Comparison of ENCODE assay signal across 21 cellular contexts in the genomic region with DNA sequence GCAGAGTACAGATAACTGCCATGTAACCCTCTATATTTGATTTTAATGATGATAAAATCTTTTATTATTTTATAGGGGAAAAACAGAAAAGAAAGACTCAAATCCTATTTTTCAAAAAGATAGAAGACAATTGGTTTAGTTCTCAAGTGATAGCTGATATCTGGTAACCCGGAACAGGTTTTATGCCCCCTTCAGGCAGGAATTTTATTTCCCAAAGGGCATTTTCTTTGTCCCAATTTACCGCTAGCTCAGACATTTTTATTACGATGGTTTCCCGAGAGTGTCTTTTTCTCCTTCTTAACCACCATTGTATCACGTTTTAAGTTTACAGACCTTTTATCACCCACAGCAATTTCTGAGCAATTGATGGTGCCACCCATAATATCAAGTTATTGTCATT.
A peak's percentile ranks its signal among the peaks of the same experiment; 100 is the strongest.
DNase-seq lines count a peak whose midpoint lies in the region; ATAC-seq, FAIRE-seq and TF ChIP-seq lines count a peak whose summit lies in the region.
"Had no signal": no experiment of that assay in that cellular context is flagged by ENCODE, and none has a peak within 500 bp of the region (broad histone marks: within the 10 kb centered on the region; RNA-seq: fewer than 3 reads in every experiment).

No MANE protein-coding gene starts in this region.

- H3K4me1 ChIP-seq in A549 (no peaks in the 10 kb centered on the region), H1 (replicated peaks in 1 of 4; ENCODE audit: control insufficient read depth in 3 of 4, insufficient read depth in 4 of 4, low read length in 3 of 4) (no peaks in the 10 kb centered on the region; a peak in 1 of 7 replicates), mesendoderm (ENCODE audit: control insufficient read depth, low read depth, low read length) (no peaks in the 10 kb centered on the region)
- H3K4me1 ChIP-seq: BE2C, Caco-2 had no signal

- H3K27ac ChIP-seq in A549 = no peak overlapping the region
- H3K27ac ChIP-seq in H1 (ENCODE audit: low read depth, low read length) = no peak overlapping the region
- no peak overlapping the region for H3K27ac ChIP-seq in mesendoderm (ENCODE audit: low read depth, low read length)
- H3K27ac ChIP-seq: GM23248 had no signal

- H4K5ac ChIP-seq in H1 (ENCODE audit: insufficient read length, low read depth, low read length) (no peak overlapping the region), mesendoderm (ENCODE audit: low read length) (no peak overlapping the region)

- H3K36me3 Mint-ChIP-seq in activated naive CD4-positive, alpha-beta T cell treated with anti-CD3 and anti-CD28 coated beads, Interleukin-2, amount 10 ng/mL, durations not matched to agents 7 days and 5 days = no peaks in the 10 kb centered on the region

- H2AFZ ChIP-seq in H1 (ENCODE audit: low read length) = no peak overlapping the region
- H2AFZ ChIP-seq: GM23248 had no signal

- H2BK12ac ChIP-seq in H1 (ENCODE audit: low read depth, low read length) = no peak overlapping the region

- WGBS in A549 (ENCODE audit: missing lambda C conversion rate) = 32% methylated on average over 5 of the region's 5 CpGs
- WGBS in H1 (ENCODE audit: extremely low coverage in 1 of 2, insufficient coverage in 1 of 2, insufficient read length in 1 of 2, insufficient replicate concordance in 2 of 2, low coverage in 1 of 2, low lambda C conversion rate in 2 of 2, missing lambda C conversion rate in 1 of 2), 2 experiments = 71% methylated on average over 5 of the region's 5 CpGs; no CpG with 5 or more reads in 1 of the 2 experiments
- no CpG with 5 or more reads among the region's 5 CpGs for WGBS in mesendoderm (ENCODE audit: extremely low coverage, insufficient coverage, low lambda C conversion rate)

- H3K4me3 Mint-ChIP-seq in activated naive CD4-positive, alpha-beta T cell treated with anti-CD3 and anti-CD28 coated beads, Interleukin-2, amount 10 ng/mL, durations not matched to agents 7 days and 5 days = no peak overlapping the region
- H3K4me3 Mint-ChIP-seq: CD4-positive, alpha-beta T cell had no signal

- DNase-seq in A549 (ENCODE audit: low read depth in 1 of 2, low spot score in 1 of 2) = no peak
- DNase-seq in H7 = peak; percentile 8
- DNase-seq in H1 (ENCODE audit: low read depth in 1 of 2, low spot score in 2 of 2) = no peak
- peak; percentile 15 for DNase-seq in mesendoderm
- no peak for DNase-seq in SIG-M5 treated with dmso at 0.1 percent for 504 hours (lab: John Stamatoyannopoulos, UW; ENCODE audit: unreplicated experiment)
- DNase-seq in H4 (ENCODE audit: low spot score) = no peak
- no peak for DNase-seq in HK-2 (ENCODE audit: unreplicated experiment)
- DNase-seq in activated naive CD4-positive, alpha-beta T cell treated with anti-CD3 and anti-CD28 coated beads, Interleukin-2, amount 10 ng/mL, durations not matched to agents 7 days and 5 days = no peak
- DNase-seq: 8988T; BE2C; C1 segment of cervical spinal cord; Caco-2; CD4-positive, alpha-beta T cell; DMS79 treated with DMSO at 0.1 percent for 48 hours; GF-D8; GM23248; HCEC 1CT; IMR-90 had no signal

- no peak overlapping the region for H3K56ac ChIP-seq in H1 (replicated peaks; ENCODE audit: insufficient read length, low read depth, low read length)
- H3K56ac ChIP-seq in mesendoderm (ENCODE audit: low read length) = no peak overlapping the region

- TF ChIP-seq CTCF in A549 (IDR thresholded peaks at IDR 0.05) (no peak), H1 (IDR thresholded peaks at IDR 0.05; ENCODE audit: control extremely low read depth in 1 of 3, insufficient read depth in 1 of 3, low read depth in 1 of 3, low read length in 3 of 3) (peak in 2 of 3 experiments; percentile 15 to 19; a peak in 2 of 4 replicates)

- H4K8ac ChIP-seq in H1 (ENCODE audit: extremely low read depth, insufficient read depth, low read length) (no peak overlapping the region), mesendoderm (ENCODE audit: low read depth, low read length) (no peak overlapping the region)

- no peaks in the 10 kb centered on the region for H4K20me1 ChIP-seq in H1 (replicated peaks in 1 of 2; ENCODE audit: control insufficient read depth in 1 of 2, insufficient read depth in 2 of 2, low read length in 2 of 2)

- H2BK20ac ChIP-seq in H1 (ENCODE audit: low read length) = no peak overlapping the region

- H2BK15ac ChIP-seq in H1 (ENCODE audit: low read length) (no peak overlapping the region), mesendoderm (replicated peaks; ENCODE audit: low read depth) (no peak overlapping the region)

- no peak overlapping the region for H4K91ac ChIP-seq in H1 (replicated peaks; ENCODE audit: insufficient read length, low read length)

- TF ChIP-seq RAD21 in A549 (conservative IDR thresholded peaks at IDR 0.05 in 1 of 2, IDR thresholded peaks at IDR 0.05 in 1 of 2) (no peak), H1 (IDR thresholded peaks at IDR 0.05 in 1 of 2, conservative IDR thresholded peaks at IDR 0.05 in 1 of 2; ENCODE audit: low read depth in 2 of 2, low read length in 2 of 2) (no peak)

- no peak overlapping the region for H3K14ac ChIP-seq in H1 (ENCODE audit: insufficient read length)

- CTCF ChIA-PET in A549 (lab: Yijun Ruan, JAX) = no interaction called here
- CTCF ChIA-PET in H1 (lab: Charles Lee; ENCODE audit: partially characterized antibody) = interaction anchor here (0.6 to 0.9 kb wide), 2 partner anchors 15 to 238 kb away, joined by 3 read pairs; no protein-coding TSS in a partner anchor
- CTCF ChIA-PET in activated naive CD4-positive, alpha-beta T cell treated with anti-CD3 and anti-CD28 coated beads, Interleukin-2, amount 10 ng/mL, durations not matched to agents 7 days and 5 days (lab: Charles Lee) = no interaction called here

- TF ChIP-seq EP300 in A549 (IDR thresholded peaks at IDR 0.05) (no peak), H1 (IDR thresholded peaks at IDR 0.05; ENCODE audit: borderline replicate concordance in 1 of 2, low read depth in 2 of 2, low read length in 2 of 2) (no peak)

- H3K9me3 Mint-ChIP-seq in activated naive CD4-positive, alpha-beta T cell treated with anti-CD3 and anti-CD28 coated beads, Interleukin-2, amount 10 ng/mL, durations not matched to agents 7 days and 5 days = no peaks in the 10 kb centered on the region

- no peak overlapping the region for H3K18ac ChIP-seq in H1 (ENCODE audit: extremely low read depth, low read length)
- no peak overlapping the region for H3K18ac ChIP-seq in mesendoderm (ENCODE audit: low read length)

- no peak overlapping the region for H2BK5ac ChIP-seq in H1 (ENCODE audit: low read depth, low read length)
- H2BK5ac ChIP-seq in mesendoderm (ENCODE audit: low read length) = no peak overlapping the region

- H3K23me2 ChIP-seq in H1 (ENCODE audit: low read depth, low read length) = no peaks in the 10 kb centered on the region

- FAIRE-seq in A549 (lab: Jason Lieb, UNC) (peak; percentile 54), H1 (lab: Jason Lieb, UNC) (peak; percentile 79)
- FAIRE-seq: D721Med, HTR-8/SVneo, K562 had no signal

- H3K9ac ChIP-seq in H1 (replicated peaks in 1 of 4; ENCODE audit: extremely low read depth in 1 of 4, low read depth in 3 of 4, low read length in 3 of 4) = no peak overlapping the region
- H3K9ac ChIP-seq in mesendoderm (ENCODE audit: low read length) = no peak overlapping the region
- H3K9ac ChIP-seq: GM23248 had no signal

- H3K4me1 Mint-ChIP-seq in activated naive CD4-positive, alpha-beta T cell treated with anti-CD3 and anti-CD28 coated beads, Interleukin-2, amount 10 ng/mL, durations not matched to agents 7 days and 5 days = no peaks in the 10 kb centered on the region

- no peak for ATAC-seq in A549
- ATAC-seq: K562 had no signal

- no peaks in the 10 kb centered on the region for H3K27me3 ChIP-seq in H7 (ENCODE audit: control insufficient read depth, insufficient read depth, low read length)
- no peaks in the 10 kb centered on the region for H3K27me3 ChIP-seq in H1 (replicated peaks in 1 of 4; ENCODE audit: control insufficient read depth in 3 of 4, extremely low read depth in 1 of 4, insufficient read depth in 3 of 4, low read length in 3 of 4)
- no peaks in the 10 kb centered on the region for H3K27me3 ChIP-seq in mesendoderm (ENCODE audit: insufficient read depth, low read length, poor library complexity)
- H3K27me3 ChIP-seq: BE2C had no signal

- H3K4me2 ChIP-seq in A549 = no peak overlapping the region
- no peak overlapping the region for H3K4me2 ChIP-seq in H1 (ENCODE audit: insufficient read depth in 1 of 2, low read depth in 2 of 2, low read length in 2 of 2)
- no peak overlapping the region for H3K4me2 ChIP-seq in mesendoderm (ENCODE audit: low read length)

- no peak overlapping the region for H3K23ac ChIP-seq in H1 (ENCODE audit: insufficient read length)
- H3K23ac ChIP-seq in mesendoderm (ENCODE audit: low read length) = no peak overlapping the region

- no peak overlapping the region for H3K27ac Mint-ChIP-seq in activated naive CD4-positive, alpha-beta T cell treated with anti-CD3 and anti-CD28 coated beads, Interleukin-2, amount 10 ng/mL, durations not matched to agents 7 days and 5 days
- H3K27ac Mint-ChIP-seq: CD4-positive, alpha-beta T cell had no signal

- POLR2A ChIA-PET in A549 (lab: Yijun Ruan, JAX) = no interaction called here
- POLR2A ChIA-PET in H1 (lab: Charles Lee; ENCODE audit: partially characterized antibody) = no interaction called here

- H3K79me1 ChIP-seq in H1 (ENCODE audit: low read depth, low read length) (no peaks in the 10 kb centered on the region), mesendoderm (ENCODE audit: low read length) (no peaks in the 10 kb centered on the region)

- no peaks in the 10 kb centered on the region for H3K9me3 ChIP-seq in A549
- H3K9me3 ChIP-seq in H1 (ENCODE audit: insufficient read depth in 2 of 2, low read depth in 1 of 2, low read length in 1 of 2) = no peaks in the 10 kb centered on the region
- H3K9me3 ChIP-seq: BE2C, Caco-2 had no signal

- H2AK5ac ChIP-seq in H1 (ENCODE audit: low read depth, low read length) (no peak overlapping the region), mesendoderm (ENCODE audit: low read length) (no peak overlapping the region)

- no peak overlapping the region for H3K4ac ChIP-seq in H1 (replicated peaks; ENCODE audit: insufficient read length, low read depth, low read length)
- H3K4ac ChIP-seq in mesendoderm (ENCODE audit: low read depth, low read length) = no peak overlapping the region

- H3K4me3 ChIP-seq in A549 = no peak overlapping the region
- no peak overlapping the region for H3K4me3 ChIP-seq in H7 (ENCODE audit: insufficient read depth, low read depth, low read length)
- H3K4me3 ChIP-seq in H1 (ENCODE audit: extremely low read depth in 1 of 4, insufficient read depth in 2 of 4, low read depth in 3 of 4, low read length in 4 of 4) = no peak overlapping the region
- no peak overlapping the region for H3K4me3 ChIP-seq in mesendoderm (ENCODE audit: low read length)
- H3K4me3 ChIP-seq: GM23248, K562 had no signal

- H3K27me3 Mint-ChIP-seq in activated naive CD4-positive, alpha-beta T cell treated with anti-CD3 and anti-CD28 coated beads, Interleukin-2, amount 10 ng/mL, durations not matched to agents 7 days and 5 days = no peaks in the 10 kb centered on the region
- H3K27me3 Mint-ChIP-seq: CD4-positive, alpha-beta T cell had no signal

- H3K36me3 ChIP-seq in H7 (replicated peaks; ENCODE audit: control insufficient read depth, insufficient read depth, low read length) (no peaks in the 10 kb centered on the region), H1 (ENCODE audit: control insufficient read depth in 2 of 4, insufficient read depth in 4 of 4, low read length in 3 of 4) (no peaks in the 10 kb centered on the region), mesendoderm (ENCODE audit: control insufficient read depth, insufficient read depth, low read length) (no peaks in the 10 kb centered on the region)
- H3K36me3 ChIP-seq: BE2C had no signal

- H3K79me2 ChIP-seq in H1 (ENCODE audit: control insufficient read depth in 1 of 2, insufficient read depth in 2 of 2, low read length in 2 of 2) (no peaks in the 10 kb centered on the region), mesendoderm (ENCODE audit: control insufficient read depth, insufficient read depth, low read length) (no peaks in the 10 kb centered on the region)

- no peak for TF ChIP-seq POLR2A in A549 (IDR thresholded peaks at IDR 0.05; ENCODE audit: low read length)
- TF ChIP-seq POLR2A in H1 (IDR thresholded peaks at IDR 0.05; ENCODE audit: control extremely low read depth in 1 of 2, low read depth in 2 of 2, low read length in 2 of 2) = no peak

- H2BK120ac ChIP-seq in H1 (replicated peaks; ENCODE audit: low read depth, low read length) = no peak overlapping the region
- H2BK120ac ChIP-seq in mesendoderm (ENCODE audit: low read depth, low read length) = no peak overlapping the region

Comparison
In these comparisons a context has a peak if more than half of its experiments do, and no peak if none do; other contexts are left out.
1. DNase-seq: peak in H7 (single experiment) and mesendoderm (single experiment); none in A549 (0 of 2), H1 (0 of 2), SIG-M5 treated with dmso at 0.1 percent for 504 hours (single experiment), H4 (single experiment), HK-2 (single experiment) and activated naive CD4-positive, alpha-beta T cell treated with anti-CD3 and anti-CD28 coated beads, Interleukin-2, amount 10 ng/mL, durations not matched to agents 7 days and 5 days (single experiment).